In the genomic region with DNA sequence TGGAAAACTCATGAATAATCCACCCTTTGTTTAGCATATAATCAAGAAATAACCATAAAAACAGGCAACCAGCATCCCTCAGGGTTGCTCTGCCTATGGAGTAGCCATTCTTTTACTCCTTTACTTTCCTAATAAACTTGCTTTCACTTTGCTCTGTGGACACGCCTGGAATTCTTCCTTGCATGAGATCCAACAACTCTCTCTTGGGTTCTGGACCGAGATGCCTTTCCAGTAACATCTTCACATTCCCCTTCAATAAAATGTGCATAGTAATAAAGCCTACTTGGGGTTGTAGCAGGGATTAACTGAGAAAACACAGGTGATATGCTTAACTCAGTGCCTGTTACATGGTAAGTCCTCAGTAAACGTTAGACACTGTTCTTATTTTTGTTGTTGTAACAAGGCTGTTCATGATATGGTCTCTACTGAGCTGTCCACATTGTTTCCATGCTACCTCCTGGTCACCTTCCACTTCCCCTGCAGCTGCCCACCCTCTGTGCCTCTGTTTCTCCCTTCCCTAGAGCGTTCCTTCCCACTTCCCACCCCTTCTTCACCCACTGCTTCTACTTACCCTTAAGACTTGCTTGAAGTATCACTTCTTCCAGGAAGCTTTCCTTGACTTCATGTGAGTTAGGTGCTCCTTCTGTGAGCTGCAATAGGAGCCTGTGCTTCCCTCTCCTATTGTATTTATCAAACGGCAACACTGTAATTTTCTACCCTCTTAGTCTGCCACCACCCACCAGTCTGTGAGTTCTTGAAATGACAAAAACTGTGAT, we compare ENCODE assay signal across 20 cellular contexts.
DNase-seq lines count a peak whose midpoint lies in the region; ATAC-seq, FAIRE-seq and TF ChIP-seq lines count a peak whose summit lies in the region.
"Had no signal": no experiment of that assay in that cellular context is flagged by ENCODE, and none has a peak within 500 bp of the region (broad histone marks: within the 10 kb centered on the region; RNA-seq: fewer than 3 reads in every experiment).

No MANE protein-coding gene starts in this region.

- H3K4me2 ChIP-seq in H1 (ENCODE audit: insufficient read depth in 1 of 2, low read depth in 2 of 2, low read length in 2 of 2): no peak overlapping the region

- no peaks in the 10 kb centered on the region for H3K23me2 ChIP-seq in H1 (ENCODE audit: low read depth, low read length)

- H3K4me3 ChIP-seq in AG10803 (ENCODE audit: low read length): no peak overlapping the region
- H3K4me3 ChIP-seq in CD4-positive, CD25-positive, alpha-beta regulatory T cell (ENCODE audit: low read depth, low read length): peak overlapping the region; percentile 71
- no peak overlapping the region for H3K4me3 ChIP-seq in H1 (ENCODE audit: extremely low read depth in 1 of 4, insufficient read depth in 2 of 4, low read depth in 3 of 4, low read length in 4 of 4)
- H3K4me3 ChIP-seq: GM12878 had no signal

- no peaks in the 10 kb centered on the region for H3K79me2 ChIP-seq in H1 (ENCODE audit: control insufficient read depth in 1 of 2, insufficient read depth in 2 of 2, low read length in 2 of 2)

- H3K4me1 ChIP-seq in CD4-positive, CD25-positive, alpha-beta regulatory T cell (ENCODE audit: control insufficient read depth, insufficient read depth, low read length, poor library complexity, severe bottlenecking): peaks cover 54% of the 10 kb centered on the region
- H3K4me1 ChIP-seq in H1 (replicated peaks in 1 of 4; ENCODE audit: control insufficient read depth in 3 of 4, insufficient read depth in 4 of 4, low read length in 3 of 4): no peaks in the 10 kb centered on the region

- peak overlapping the region; percentile 52 for H3K27ac ChIP-seq in CD4-positive, CD25-positive, alpha-beta regulatory T cell (ENCODE audit: insufficient read depth, low read length, poor library complexity, severe bottlenecking)
- H3K27ac ChIP-seq in H1 (ENCODE audit: low read depth, low read length): no peak overlapping the region

- no peak for ATAC-seq in CD4-positive, CD25-positive, alpha-beta regulatory T cell (ENCODE audit: low read depth in 2 of 2)
- peak; percentile 39 for ATAC-seq in sciatic nerve
- ATAC-seq: GM12878 had no signal

- H2BK20ac ChIP-seq in H1 (ENCODE audit: low read length): no peak overlapping the region

- H4K91ac ChIP-seq in H1 (replicated peaks; ENCODE audit: insufficient read length, low read length): no peak overlapping the region

- H3K4me3 Mint-ChIP-seq in CD4-positive, CD25-positive, alpha-beta regulatory T cell: no peak overlapping the region
- no peak overlapping the region for H3K4me3 Mint-ChIP-seq in immature natural killer cell
- H3K4me3 Mint-ChIP-seq: HFFc6 had no signal

- no peaks in the 10 kb centered on the region for H3K9me3 Mint-ChIP-seq in CD4-positive, CD25-positive, alpha-beta regulatory T cell
- no peaks in the 10 kb centered on the region for H3K9me3 Mint-ChIP-seq in immature natural killer cell
- H3K9me3 Mint-ChIP-seq: HFFc6 had no signal

- no peak overlapping the region for H4K8ac ChIP-seq in H1 (ENCODE audit: extremely low read depth, insufficient read depth, low read length)

- H2BK15ac ChIP-seq in H1 (ENCODE audit: low read length): no peak overlapping the region

- no peak overlapping the region for H2AK5ac ChIP-seq in H1 (ENCODE audit: low read depth, low read length)

- H3K4me1 Mint-ChIP-seq in CD4-positive, CD25-positive, alpha-beta regulatory T cell: peaks cover 9 to 21% (median 18%) of the 10 kb centered on the region in 4 donors
- peaks cover 22 to 30% of the 10 kb centered on the region in 2 donors for H3K4me1 Mint-ChIP-seq in immature natural killer cell

- H3K56ac ChIP-seq in H1 (replicated peaks; ENCODE audit: insufficient read length, low read depth, low read length): no peak overlapping the region

- no peak overlapping the region for H2BK12ac ChIP-seq in H1 (ENCODE audit: low read depth, low read length)

- H3K14ac ChIP-seq in H1 (ENCODE audit: insufficient read length): no peak overlapping the region

- intact Hi-C loops in sciatic nerve (cut with DNase I): no loop called here

- H3K27ac Mint-ChIP-seq in CD4-positive, CD25-positive, alpha-beta regulatory T cell: no peak overlapping the region
- H3K27ac Mint-ChIP-seq in immature natural killer cell: no peak overlapping the region

- no peaks in the 10 kb centered on the region for H3K27me3 ChIP-seq in CD4-positive, CD25-positive, alpha-beta regulatory T cell (ENCODE audit: control insufficient read depth, insufficient read depth, low read length)
- H3K27me3 ChIP-seq in H1 (replicated peaks in 1 of 4; ENCODE audit: control insufficient read depth in 3 of 4, extremely low read depth in 1 of 4, insufficient read depth in 3 of 4, low read length in 3 of 4): no peaks in the 10 kb centered on the region

- no peak overlapping the region for H2BK5ac ChIP-seq in H1 (ENCODE audit: low read depth, low read length)

- 86% methylated on average over 5 of the region's 5 CpGs; no CpG with 5 or more reads in 1 of the 2 experiments for WGBS in H1 (ENCODE audit: extremely low coverage in 1 of 2, insufficient coverage in 1 of 2, insufficient read length in 1 of 2, insufficient replicate concordance in 2 of 2, low coverage in 1 of 2, low lambda C conversion rate in 2 of 2, missing lambda C conversion rate in 1 of 2), 2 experiments

- no peak overlapping the region for H2BK120ac ChIP-seq in H1 (replicated peaks; ENCODE audit: low read depth, low read length)

- H3K9ac ChIP-seq in H1 (replicated peaks in 1 of 4; ENCODE audit: extremely low read depth in 1 of 4, low read depth in 3 of 4, low read length in 3 of 4): no peak overlapping the region

- FAIRE-seq in H1 (lab: Jason Lieb, UNC): no peak
- FAIRE-seq: GM12878, H54 had no signal

- no peak for TF ChIP-seq EP300 in H1 (IDR thresholded peaks at IDR 0.05; ENCODE audit: borderline replicate concordance in 1 of 2, low read depth in 2 of 2, low read length in 2 of 2)

- CTCF ChIA-PET in H1 (lab: Charles Lee; ENCODE audit: partially characterized antibody): interaction anchor here (0.6 kb wide), 1 partner anchor 45 kb away, joined by 3 read pairs; no protein-coding TSS in a partner anchor

- no peaks in the 10 kb centered on the region for H4K20me1 ChIP-seq in H1 (replicated peaks in 1 of 2; ENCODE audit: control insufficient read depth in 1 of 2, insufficient read depth in 2 of 2, low read length in 2 of 2)

- H4K5ac ChIP-seq in H1 (ENCODE audit: insufficient read length, low read depth, low read length): no peak overlapping the region

- H3K18ac ChIP-seq in H1 (ENCODE audit: extremely low read depth, low read length): no peak overlapping the region

- no peaks in the 10 kb centered on the region for H3K36me3 ChIP-seq in CD4-positive, CD25-positive, alpha-beta regulatory T cell (ENCODE audit: control insufficient read depth, insufficient read depth, low read length)
- H3K36me3 ChIP-seq in H1 (ENCODE audit: control insufficient read depth in 2 of 4, insufficient read depth in 4 of 4, low read length in 3 of 4): no peaks in the 10 kb centered on the region

- TF ChIP-seq RAD21 in H1 (IDR thresholded peaks at IDR 0.05 in 1 of 2, conservative IDR thresholded peaks at IDR 0.05 in 1 of 2; ENCODE audit: low read depth in 2 of 2, low read length in 2 of 2): no peak

- 0 out of 2 replicates have a peak overlapping the region, but pooled peaks have one; percentile 32 for H2AFZ ChIP-seq in H1 (ENCODE audit: low read length)

- no peak overlapping the region for H3K4ac ChIP-seq in H1 (replicated peaks; ENCODE audit: insufficient read length, low read depth, low read length)

- no peak overlapping the region for H3K23ac ChIP-seq in H1 (ENCODE audit: insufficient read length)

- H3K36me3 Mint-ChIP-seq in CD4-positive, CD25-positive, alpha-beta regulatory T cell: no peaks in the 10 kb centered on the region
- no peaks in the 10 kb centered on the region for H3K36me3 Mint-ChIP-seq in immature natural killer cell

- no peaks in the 10 kb centered on the region for H3K79me1 ChIP-seq in H1 (ENCODE audit: low read depth, low read length)

- POLR2A ChIA-PET in H1 (lab: Charles Lee; ENCODE audit: partially characterized antibody): no interaction called here

- no peaks in the 10 kb centered on the region for H3K27me3 Mint-ChIP-seq in CD4-positive, CD25-positive, alpha-beta regulatory T cell
- peaks cover 0 to 1% (median 0%) of the 10 kb centered on the region in 3 donors for H3K27me3 Mint-ChIP-seq in immature natural killer cell (ENCODE audit: low read depth in 3 of 3)

- TF ChIP-seq CTCF in AG10803 (conservative IDR thresholded peaks at IDR 0.05; ENCODE audit: low read length) (no peak), H1 (IDR thresholded peaks at IDR 0.05; ENCODE audit: control extremely low read depth in 1 of 3, insufficient read depth in 1 of 3, low read depth in 1 of 3, low read length in 3 of 3) (no peak)

- H3K9me3 ChIP-seq in CD4-positive, CD25-positive, alpha-beta regulatory T cell (ENCODE audit: control insufficient read depth in 2 of 2, low read length in 2 of 2): peaks cover 16 to 22% of the 10 kb centered on the region in 2 experiments
- no peaks in the 10 kb centered on the region for H3K9me3 ChIP-seq in H1 (ENCODE audit: insufficient read depth in 2 of 2, low read depth in 1 of 2, low read length in 1 of 2)
- H3K9me3 ChIP-seq: Caco-2 had no signal

- no peak for TF ChIP-seq POLR2A in H1 (IDR thresholded peaks at IDR 0.05; ENCODE audit: control extremely low read depth in 1 of 2, low read depth in 2 of 2, low read length in 2 of 2)

- DNase-seq in AG10803 (ENCODE audit: low read depth): peak; percentile 36
- no peak for DNase-seq in CD4-positive, CD25-positive, alpha-beta regulatory T cell
- no peak for DNase-seq in H1 (ENCODE audit: low read depth in 1 of 2, low spot score in 2 of 2)
- no peak for DNase-seq in sciatic nerve (ENCODE audit: low spot score)
- no peak for DNase-seq in immature natural killer cell
- no peak for DNase-seq in NCI-H526 treated with DMSO at 0.1 percent for 48 hours (lab: John Stamatoyannopoulos, UW)
- no peak for DNase-seq in DMS114 treated with DMSO at 0.1 percent for 48 hours (lab: John Stamatoyannopoulos, UW; ENCODE audit: unreplicated experiment)
- DNase-seq: ACHN, DMS153, EL, HFFc6, KBM-7, NCI-H1105 treated with DMSO at 0.1 percent for 48 hours, NCI-H1694, NCI-H2081 treated with DMSO at 0.1 percent for 48 hours, NCI-H446 treated with DMSO at 0.1 percent for 48 hours, SHP77 treated with DMSO at 0.1 percent for 48 hours had no signal

TF ChIP-seq in H1, 55 proteins besides CTCF, POLR2A, EP300 and RAD21:
- TF ChIP-seq NRF1 (IDR thresholded peaks at IDR 0.05; ENCODE audit: low read depth, low read length) (no peak), TCF12 (IDR thresholded peaks at IDR 0.05; ENCODE audit: low read depth, low read length) (no peak), PHF8 (conservative IDR thresholded peaks at IDR 0.05; ENCODE audit: low read depth, low read length) (no peak), CTBP2 (IDR thresholded peaks at IDR 0.05; ENCODE audit: borderline replicate concordance, insufficient read depth, insufficient read length, low read length) (no peak), EGR1 (IDR thresholded peaks at IDR 0.05; ENCODE audit: borderline replicate concordance, low read depth, low read length) (no peak), SP2 (IDR thresholded peaks at IDR 0.05; ENCODE audit: low read length) (no peak), YY1 (IDR thresholded peaks at IDR 0.05; ENCODE audit: low read depth, low read length) (no peak), ASH2L (IDR thresholded peaks at IDR 0.05; ENCODE audit: low read length) (no peak), GTF2F1 (IDR thresholded peaks at IDR 0.05; ENCODE audit: borderline replicate concordance, low read depth, low read length) (no peak)
TF ChIP-seq in H1: peak in this region for 0.
